Comparison of ENCODE assay signal across 11 cellular contexts in genomic region chr5:147037517-147038205, GRCh38.
DNase-seq lines count a peak whose midpoint lies in the region; ATAC-seq and TF ChIP-seq lines count a peak whose summit lies in the region.
"Had no signal": no experiment of that assay in that cellular context is flagged by ENCODE, and none has a peak within 500 bp of the region (broad histone marks: within the 10 kb centered on the region; RNA-seq: fewer than 3 reads in every experiment).

No MANE protein-coding gene starts in this region.

- peak; percentile 6 for DNase-seq in AG08396 (ENCODE audit: low spot score)
- peak; percentile 42 to 70 for DNase-seq in foreskin keratinocyte
- DNase-seq in activated CD4-positive, alpha-beta T cell treated with anti-CD3 and anti-CD28 coated beads, Interleukin-2, amount 50 U/mL, for 48 hours: no peak
- no peak for DNase-seq in GDM1 (lab: John Stamatoyannopoulos, UW)
- DNase-seq in transverse colon: no peak
- DNase-seq in activated CD8-positive, alpha-beta memory T cell treated with anti-CD3 and anti-CD28 coated beads, Interleukin-2, amount 50 U/mL, for 4 hours: no peak
- DNase-seq: AML-193, amniotic stem cell, endodermal cell had no signal

- in situ Hi-C loops in transverse colon (cut with MboI; ENCODE audit: low pct_ligation_motif_present in 1 of 4, low pct_unique_long_range_greater_than_20kb in 1 of 4, low sequenced_read_pairs in 3 of 4): no loop called here

- WGBS in transverse colon (ENCODE audit: low coverage in 1 of 2), 2 donors: 52 to 64% methylated on average over 2 to 3 of the region's 3 CpGs

- no peak for TF ChIP-seq EP300 in transverse colon (IDR thresholded peaks at IDR 0.05; ENCODE audit: low read depth)

- peak overlapping the region; percentile 5 for H3K27ac ChIP-seq in foreskin keratinocyte
- no peak overlapping the region for H3K27ac ChIP-seq in transverse colon

- TF ChIP-seq CTCF in foreskin keratinocyte (conservative IDR thresholded peaks at IDR 0.05) (no peak), transverse colon (IDR thresholded peaks at IDR 0.05) (no peak)

- H3K4me3 ChIP-seq in transverse colon: no peak overlapping the region

- no peaks in the 10 kb centered on the region for H3K9me3 ChIP-seq in transverse colon

- no peaks in the 10 kb centered on the region for H3K36me3 ChIP-seq in transverse colon

- no peaks in the 10 kb centered on the region for H3K27me3 ChIP-seq in foreskin keratinocyte
- H3K27me3 ChIP-seq in transverse colon: no peaks in the 10 kb centered on the region

- H3K4me1 ChIP-seq in foreskin keratinocyte (peaks cover 11% of the 10 kb centered on the region), transverse colon (no peaks in the 10 kb centered on the region)

- intact Hi-C loops in transverse colon (cut with DNase I; ENCODE audit: low total_unique reads): no loop called here

- ATAC-seq in HG03060 (IDR thresholded peaks at IDR 0.05; ENCODE audit: low read depth, unreplicated experiment): peak; percentile 76
- ATAC-seq in SK-N-SH treated with all-trans-retinoic acid at 6 μM for 48 hours: peak; percentile 78
- ATAC-seq in foreskin keratinocyte: peak; percentile 96

- TF ChIP-seq POLR2A in transverse colon (IDR thresholded peaks at IDR 0.05): no peak

TF ChIP-seq in SK-N-SH treated with all-trans-retinoic acid at 6 μM for 48 hours, 23 proteins besides CTCF, POLR2A, EP300 and RAD21:
- TF ChIP-seq SNAI2 (CRISPR knock-in tag; IDR thresholded peaks at IDR 0.05) (no peak), OSR1 (CRISPR knock-in tag; IDR thresholded peaks at IDR 0.05) (no peak)
- TF ChIP-seq, protein P1, sequence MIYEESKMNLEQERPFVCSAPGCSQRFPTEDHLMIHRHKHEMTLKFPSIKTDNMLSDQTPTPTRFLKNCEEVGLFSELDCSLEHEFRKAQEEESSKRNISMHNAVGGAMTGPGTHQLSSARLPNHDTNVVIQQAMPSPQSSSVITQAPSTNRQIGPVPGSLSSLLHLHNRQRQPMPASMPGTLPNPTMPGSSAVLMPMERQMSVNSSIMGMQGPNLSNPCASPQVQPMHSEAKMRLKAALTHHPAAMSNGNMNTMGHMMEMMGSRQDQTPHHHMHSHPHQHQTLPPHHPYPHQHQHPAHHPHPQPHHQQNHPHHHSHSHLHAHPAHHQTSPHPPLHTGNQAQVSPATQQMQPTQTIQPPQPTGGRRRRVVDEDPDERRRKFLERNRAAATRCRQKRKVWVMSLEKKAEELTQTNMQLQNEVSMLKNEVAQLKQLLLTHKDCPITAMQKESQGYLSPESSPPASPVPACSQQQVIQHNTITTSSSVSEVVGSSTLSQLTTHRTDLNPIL (CRISPR knock-in tag; IDR thresholded peaks at IDR 0.05; ENCODE audit: low read depth): no peak

Comparison
In these comparisons a context has a peak if more than half of its experiments do, and no peak if none do; other contexts are left out.
1. DNase-seq: peak in AG08396 (single experiment) and foreskin keratinocyte (2 of 2); none in activated CD4-positive, alpha-beta T cell treated with anti-CD3 and anti-CD28 coated beads, Interleukin-2, amount 50 U/mL, for 48 hours (0 of 2), GDM1 (single experiment), transverse colon (single experiment) and activated CD8-positive, alpha-beta memory T cell treated with anti-CD3 and anti-CD28 coated beads, Interleukin-2, amount 50 U/mL, for 4 hours (single experiment).
2. Peak in every context shown above with its lines, with median percentiles within 50 percentile points of each other: ATAC-seq.